13 cellular contexts compared by ENCODE assay signal in the genomic region with DNA sequence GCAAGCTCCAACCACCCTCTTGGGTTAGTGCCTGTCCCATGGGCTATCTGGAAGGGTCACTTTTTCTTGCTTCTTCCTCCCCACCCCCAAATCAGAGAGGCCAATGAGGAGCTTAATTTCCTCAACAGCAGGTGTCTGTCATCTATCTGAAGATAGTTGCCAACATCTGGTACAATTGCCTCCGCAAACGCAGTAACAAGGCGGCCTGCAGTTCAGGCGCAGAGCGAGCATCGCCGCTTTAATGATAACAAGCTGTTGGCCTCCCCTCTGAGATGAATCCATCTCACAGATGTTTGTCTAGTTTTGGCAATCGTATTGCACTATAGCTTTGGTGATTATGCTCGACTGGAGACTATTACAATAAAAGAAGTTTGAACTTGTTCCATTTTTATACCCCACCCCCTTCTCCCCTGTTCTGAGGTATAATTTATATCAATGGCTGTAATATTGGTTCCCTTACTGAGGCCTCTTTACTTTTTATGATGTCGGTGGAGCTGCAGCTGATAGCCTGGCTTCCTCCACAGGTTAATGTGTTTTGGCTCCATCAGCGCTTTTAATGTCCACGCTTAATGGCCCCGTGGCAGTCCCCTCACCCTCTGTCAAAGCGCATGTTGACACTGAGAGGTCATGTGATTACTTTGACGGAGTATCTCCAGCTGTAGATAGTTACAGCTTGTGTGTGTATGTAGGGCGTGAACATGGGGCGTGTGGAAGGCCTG.
DNase-seq lines count a peak whose midpoint lies in the region; ATAC-seq and TF ChIP-seq lines count a peak whose summit lies in the region.
"Had no signal": no experiment of that assay in that cellular context is flagged by ENCODE, and none has a peak within 500 bp of the region (broad histone marks: within the 10 kb centered on the region; RNA-seq: fewer than 3 reads in every experiment).

No MANE protein-coding gene starts in this region.

- H3K4me1 Mint-ChIP-seq in neural crest cell (peaks cover 65% of the 10 kb centered on the region), CD14-positive monocyte (peaks cover 23% of the 10 kb centered on the region)

- peak; percentile 25; the same call in 1 of the 3 replicates for ATAC-seq in SK-N-SH treated with all-trans-retinoic acid at 6 μM for 48 hours
- no peak for ATAC-seq in GM18517 (IDR thresholded peaks at IDR 0.05; ENCODE audit: unreplicated experiment)
- ATAC-seq: left lung had no signal

- TF ChIP-seq CTCF in neural crest cell (conservative IDR thresholded peaks at IDR 0.05), result no peak
- no peak for TF ChIP-seq CTCF in GM13977 (IDR thresholded peaks at IDR 0.05; ENCODE audit: extremely low read depth, insufficient read depth, missing control alignments)
- no peak for TF ChIP-seq CTCF in CD14-positive monocyte (IDR thresholded peaks at IDR 0.05)

- intact Hi-C loops in CD14-positive monocyte (cut with micrococcal nuclease), result no loop called here

- H3K36me3 Mint-ChIP-seq in neural crest cell (ENCODE audit: low read depth), result peaks cover 14% of the 10 kb centered on the region
- peaks cover 2 to 3% of the 10 kb centered on the region in 2 donors for H3K36me3 Mint-ChIP-seq in CD14-positive monocyte

- in situ Hi-C loops in GM13977 (cut with MboI; ENCODE audit: low pct_unique_long_range_greater_than_20kb, low sequenced_read_pairs, unreplicated experiment), result no loop called here

- H3K9me3 Mint-ChIP-seq in neural crest cell (peaks cover 2% of the 10 kb centered on the region), CD14-positive monocyte (peaks cover 0 to 3% (median 0%) of the 10 kb centered on the region in 7 donors)
- H3K9me3 Mint-ChIP-seq: CD4-positive, alpha-beta T cell had no signal

- peak overlapping the region; percentile 60 for H3K27ac Mint-ChIP-seq in neural crest cell (ENCODE audit: unreplicated experiment)
- H3K27ac Mint-ChIP-seq in CD14-positive monocyte, result peak overlapping the region in 1 of 7 donors; percentile 10
- H3K27ac Mint-ChIP-seq: CD4-positive, alpha-beta T cell had no signal

- DNase-seq in DMS 273 (lab: John Stamatoyannopoulos, UW; ENCODE audit: unreplicated experiment) (peak; percentile 93), NCI-H1694 (lab: John Stamatoyannopoulos, UW) (peak; percentile 95), neural crest cell (ENCODE audit: low read depth, low spot score) (no peak), GM13977 (ENCODE audit: low spot score) (no peak), CD14-positive monocyte (ENCODE audit: low spot score) (no peak), SKM-1 treated with dmso at 0.1 percent for 144 hours (lab: John Stamatoyannopoulos, UW; ENCODE audit: unreplicated experiment) (no peak)
- DNase-seq: CD4-positive, alpha-beta T cell; dorsolateral prefrontal cortex; left lung; occipital lobe; stimulated activated naive CD4-positive, alpha-beta T cell had no signal

- H3K4me3 Mint-ChIP-seq in neural crest cell, result no peak overlapping the region
- H3K4me3 Mint-ChIP-seq in CD14-positive monocyte, result no peak overlapping the region
- H3K4me3 Mint-ChIP-seq: CD4-positive, alpha-beta T cell had no signal

- H3K27me3 Mint-ChIP-seq in neural crest cell (ENCODE audit: low read depth) (no peaks in the 10 kb centered on the region), CD14-positive monocyte (ENCODE audit: low read depth in 3 of 3) (peaks cover 0 to 1% (median 0%) of the 10 kb centered on the region in 3 donors)
- H3K27me3 Mint-ChIP-seq: CD4-positive, alpha-beta T cell had no signal

TF ChIP-seq in SK-N-SH treated with all-trans-retinoic acid at 6 μM for 48 hours, 23 proteins besides CTCF, POLR2A, EP300 and RAD21:
- TF ChIP-seq RARB (CRISPR knock-in tag; IDR thresholded peaks at IDR 0.05) (no peak), ZNF565 (CRISPR knock-in tag; conservative IDR thresholded peaks at IDR 0.05; ENCODE audit: low read depth) (no peak), ZC3H10 (CRISPR knock-in tag; IDR thresholded peaks at IDR 0.05) (no peak), ZNF70 (CRISPR knock-in tag; IDR thresholded peaks at IDR 0.05) (peak; percentile 74), TCF4 (CRISPR knock-in tag; IDR thresholded peaks at IDR 0.05; ENCODE audit: borderline replicate concordance) (peak; percentile 95), SNAI2 (CRISPR knock-in tag; IDR thresholded peaks at IDR 0.05) (no peak), OSR1 (CRISPR knock-in tag; IDR thresholded peaks at IDR 0.05) (no peak), CSDC2 (CRISPR knock-in tag; IDR thresholded peaks at IDR 0.05) (no peak), PPARA (CRISPR knock-in tag; IDR thresholded peaks at IDR 0.05; ENCODE audit: borderline replicate concordance) (no peak)
- TF ChIP-seq, protein P1, sequence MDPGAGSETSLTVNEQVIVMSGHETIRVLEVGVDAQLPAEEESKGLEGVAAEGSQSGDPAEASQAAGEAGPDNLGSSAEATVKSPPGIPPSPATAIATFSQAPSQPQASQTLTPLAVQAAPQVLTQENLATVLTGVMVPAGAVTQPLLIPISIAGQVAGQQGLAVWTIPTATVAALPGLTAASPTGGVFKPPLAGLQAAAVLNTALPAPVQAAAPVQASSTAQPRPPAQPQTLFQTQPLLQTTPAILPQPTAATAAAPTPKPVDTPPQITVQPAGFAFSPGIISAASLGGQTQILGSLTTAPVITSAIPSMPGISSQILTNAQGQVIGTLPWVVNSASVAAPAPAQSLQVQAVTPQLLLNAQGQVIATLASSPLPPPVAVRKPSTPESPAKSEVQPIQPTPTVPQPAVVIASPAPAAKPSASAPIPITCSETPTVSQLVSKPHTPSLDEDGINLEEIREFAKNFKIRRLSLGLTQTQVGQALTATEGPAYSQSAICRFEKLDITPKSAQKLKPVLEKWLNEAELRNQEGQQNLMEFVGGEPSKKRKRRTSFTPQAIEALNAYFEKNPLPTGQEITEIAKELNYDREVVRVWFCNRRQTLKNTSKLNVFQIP (CRISPR knock-in tag; IDR thresholded peaks at IDR 0.05; ENCODE audit: borderline replicate concordance, low read depth), result no peak
- TF ChIP-seq, protein P2, sequence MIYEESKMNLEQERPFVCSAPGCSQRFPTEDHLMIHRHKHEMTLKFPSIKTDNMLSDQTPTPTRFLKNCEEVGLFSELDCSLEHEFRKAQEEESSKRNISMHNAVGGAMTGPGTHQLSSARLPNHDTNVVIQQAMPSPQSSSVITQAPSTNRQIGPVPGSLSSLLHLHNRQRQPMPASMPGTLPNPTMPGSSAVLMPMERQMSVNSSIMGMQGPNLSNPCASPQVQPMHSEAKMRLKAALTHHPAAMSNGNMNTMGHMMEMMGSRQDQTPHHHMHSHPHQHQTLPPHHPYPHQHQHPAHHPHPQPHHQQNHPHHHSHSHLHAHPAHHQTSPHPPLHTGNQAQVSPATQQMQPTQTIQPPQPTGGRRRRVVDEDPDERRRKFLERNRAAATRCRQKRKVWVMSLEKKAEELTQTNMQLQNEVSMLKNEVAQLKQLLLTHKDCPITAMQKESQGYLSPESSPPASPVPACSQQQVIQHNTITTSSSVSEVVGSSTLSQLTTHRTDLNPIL (CRISPR knock-in tag; IDR thresholded peaks at IDR 0.05; ENCODE audit: low read depth), result no peak
- TF ChIP-seq, protein P3, sequence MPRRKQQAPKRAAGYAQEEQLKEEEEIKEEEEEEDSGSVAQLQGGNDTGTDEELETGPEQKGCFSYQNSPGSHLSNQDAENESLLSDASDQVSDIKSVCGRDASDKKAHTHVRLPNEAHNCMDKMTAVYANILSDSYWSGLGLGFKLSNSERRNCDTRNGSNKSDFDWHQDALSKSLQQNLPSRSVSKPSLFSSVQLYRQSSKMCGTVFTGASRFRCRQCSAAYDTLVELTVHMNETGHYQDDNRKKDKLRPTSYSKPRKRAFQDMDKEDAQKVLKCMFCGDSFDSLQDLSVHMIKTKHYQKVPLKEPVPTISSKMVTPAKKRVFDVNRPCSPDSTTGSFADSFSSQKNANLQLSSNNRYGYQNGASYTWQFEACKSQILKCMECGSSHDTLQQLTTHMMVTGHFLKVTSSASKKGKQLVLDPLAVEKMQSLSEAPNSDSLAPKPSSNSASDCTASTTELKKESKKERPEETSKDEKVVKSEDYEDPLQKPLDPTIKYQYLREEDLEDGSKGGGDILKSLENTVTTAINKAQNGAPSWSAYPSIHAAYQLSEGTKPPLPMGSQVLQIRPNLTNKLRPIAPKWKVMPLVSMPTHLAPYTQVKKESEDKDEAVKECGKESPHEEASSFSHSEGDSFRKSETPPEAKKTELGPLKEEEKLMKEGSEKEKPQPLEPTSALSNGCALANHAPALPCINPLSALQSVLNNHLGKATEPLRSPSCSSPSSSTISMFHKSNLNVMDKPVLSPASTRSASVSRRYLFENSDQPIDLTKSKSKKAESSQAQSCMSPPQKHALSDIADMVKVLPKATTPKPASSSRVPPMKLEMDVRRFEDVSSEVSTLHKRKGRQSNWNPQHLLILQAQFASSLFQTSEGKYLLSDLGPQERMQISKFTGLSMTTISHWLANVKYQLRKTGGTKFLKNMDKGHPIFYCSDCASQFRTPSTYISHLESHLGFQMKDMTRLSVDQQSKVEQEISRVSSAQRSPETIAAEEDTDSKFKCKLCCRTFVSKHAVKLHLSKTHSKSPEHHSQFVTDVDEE (CRISPR knock-in tag; IDR thresholded peaks at IDR 0.05), result peak; percentile 55

Comparison
In these comparisons a context has a peak if more than half of its experiments do, and no peak if none do; other contexts are left out.
1. DNase-seq: peak in DMS 273 (single experiment) and NCI-H1694 (single experiment); none in neural crest cell (single experiment), GM13977 (single experiment), CD14-positive monocyte (single experiment) and SKM-1 treated with dmso at 0.1 percent for 144 hours (single experiment).